9 cellular contexts compared by ENCODE assay signal in the genomic region with DNA sequence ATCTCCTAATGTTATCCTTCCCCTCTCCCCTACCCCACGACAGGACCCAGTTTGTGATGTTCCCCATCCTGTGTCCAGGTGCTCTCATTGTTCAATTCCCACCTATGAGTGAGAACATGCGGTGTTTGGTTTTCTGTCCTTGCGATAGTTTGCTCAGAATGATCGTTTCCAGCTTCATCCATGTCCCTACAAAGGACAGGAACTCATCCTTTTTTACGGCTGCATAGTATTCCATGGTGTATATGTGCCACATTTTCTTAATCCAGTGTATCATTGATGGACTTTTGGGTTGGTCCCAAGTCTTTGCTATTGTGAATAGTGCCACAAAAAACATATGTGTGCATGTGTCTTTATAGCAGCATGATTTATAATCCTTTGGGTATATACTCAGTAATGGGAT. TPM values are rescaled to one million over a fixed set of nuclear protein-coding genes. Genes with fewer than 3 reads are reported as not detected.
"Had no signal": no experiment of that assay in that cellular context is flagged by ENCODE, and none has a peak within 500 bp of the region (broad histone marks: within the 10 kb centered on the region; RNA-seq: fewer than 3 reads in every experiment).

No MANE protein-coding gene starts in this region.

RNA-seq across cellular contexts. Expression of gene LRP2, which starts 54.0 kb away (rescaled TPM):
- total RNA-seq: naive thymus-derived CD8-positive, alpha-beta T cell; natural killer cell; osteoblast; posterior vena cava; spleen had no signal
- polyA plus RNA-seq: naive thymus-derived CD4-positive, alpha-beta T cell; naive thymus-derived CD8-positive, alpha-beta T cell; psoas muscle; sigmoid colon; smooth muscle cell; spleen had no signal
